1 cellular context compared by ENCODE assay signal in genomic region chr20:62409086-62409853, GRCh38.
TF ChIP-seq lines count a peak whose summit lies in the region.

No MANE protein-coding gene starts in this region.

TF ChIP-seq in H1, 55 proteins besides CTCF, POLR2A, EP300 and RAD21:
- TF ChIP-seq CTBP2 (IDR thresholded peaks at IDR 0.05; ENCODE audit: borderline replicate concordance, insufficient read depth, insufficient read length, low read length) = no peak
- TF ChIP-seq, protein P1, sequence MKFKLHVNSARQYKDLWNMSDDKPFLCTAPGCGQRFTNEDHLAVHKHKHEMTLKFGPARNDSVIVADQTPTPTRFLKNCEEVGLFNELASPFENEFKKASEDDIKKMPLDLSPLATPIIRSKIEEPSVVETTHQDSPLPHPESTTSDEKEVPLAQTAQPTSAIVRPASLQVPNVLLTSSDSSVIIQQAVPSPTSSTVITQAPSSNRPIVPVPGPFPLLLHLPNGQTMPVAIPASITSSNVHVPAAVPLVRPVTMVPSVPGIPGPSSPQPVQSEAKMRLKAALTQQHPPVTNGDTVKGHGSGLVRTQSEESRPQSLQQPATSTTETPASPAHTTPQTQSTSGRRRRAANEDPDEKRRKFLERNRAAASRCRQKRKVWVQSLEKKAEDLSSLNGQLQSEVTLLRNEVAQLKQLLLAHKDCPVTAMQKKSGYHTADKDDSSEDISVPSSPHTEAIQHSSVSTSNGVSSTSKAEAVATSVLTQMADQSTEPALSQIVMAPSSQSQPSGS (IDR thresholded peaks at IDR 0.05; ENCODE audit: low read length) = no peak
- no peak for TF ChIP-seq E2F6 (IDR thresholded peaks at IDR 0.05)
- no peak for TF ChIP-seq RNF2 (IDR thresholded peaks at IDR 0.05; ENCODE audit: borderline replicate concordance, low read depth, low read length, missing control alignments, poor library complexity, severe bottlenecking)
- no peak for TF ChIP-seq SIRT6 (IDR thresholded peaks at IDR 0.05; ENCODE audit: low read length)
